Comparison of ENCODE assay signal across 11 cellular contexts in genomic region chr9:88577736-88578485, GRCh38. TPM values are rescaled to one million over a fixed set of nuclear protein-coding genes. Genes with fewer than 3 reads are reported as not detected.
DNase-seq lines count a peak whose midpoint lies in the region; ATAC-seq and TF ChIP-seq lines count a peak whose summit lies in the region.
"Had no signal": no experiment of that assay in that cellular context is flagged by ENCODE, and none has a peak within 500 bp of the region (broad histone marks: within the 10 kb centered on the region; RNA-seq: fewer than 3 reads in every experiment).

No MANE protein-coding gene starts in this region.

- no peak overlapping the region for H3K4me3 ChIP-seq in mucosa of stomach (ENCODE audit: low read length)

- H3K27ac ChIP-seq in C4-2B, result peak overlapping the region; percentile 2; the same call in 1 of the 2 replicates
- H3K27ac ChIP-seq: heart left ventricle had no signal

- peaks cover 7% of the 10 kb centered on the region; the same call in 1 of the 2 replicates for H3K27me3 Mint-ChIP-seq in WTC11 (ENCODE audit: low read depth)

- POLR2A ChIA-PET in WTC11 (lab: Charles Lee), result no interaction called here

- H3K27me3 ChIP-seq in mucosa of stomach (ENCODE audit: control insufficient read depth, insufficient read depth, low read length), result no peaks in the 10 kb centered on the region

- H3K27ac Mint-ChIP-seq in WTC11, result no peak overlapping the region
- H3K27ac Mint-ChIP-seq: activated naive CD4-positive, alpha-beta T cell treated with anti-CD3 and anti-CD28 coated beads, Interleukin-2, amount 50 U/mL, for 24 hours had no signal

- CTCF ChIA-PET in WTC11 (lab: Charles Lee), result interaction anchor here (0.8 to 1.3 kb wide), 7 partner anchors 11 to 603 kb away, joined by 3 to 12 read pairs (median 4); partner anchors contain the start of gene CDK20

- no peak for DNase-seq in WTC11 (ENCODE audit: low spot score)
- no peak for DNase-seq in superior temporal gyrus (ENCODE audit: extremely low spot score)
- DNase-seq in DMS153 (lab: John Stamatoyannopoulos, UW), result no peak
- no peak for DNase-seq in stimulated activated naive CD4-positive, alpha-beta T cell (lab: John Stamatoyannopoulos, UW)
- DNase-seq: NCI-H510A had no signal

- H3K9me3 ChIP-seq in mucosa of stomach (ENCODE audit: control insufficient read depth, low read length), result no peaks in the 10 kb centered on the region
- H3K9me3 ChIP-seq: heart left ventricle had no signal

- H3K4me3 Mint-ChIP-seq in WTC11, result no peak overlapping the region

- H3K4me1 ChIP-seq in mucosa of stomach (ENCODE audit: control insufficient read depth, insufficient read depth, low read length), result no peaks in the 10 kb centered on the region

- TF ChIP-seq CTCF in C4-2B (conservative IDR thresholded peaks at IDR 0.05), result no peak
- TF ChIP-seq CTCF in WTC11 (IDR thresholded peaks at IDR 0.05), result no peak

- ATAC-seq in GM19395 (IDR thresholded peaks at IDR 0.05; ENCODE audit: unreplicated experiment) (peak; percentile 5), WTC11 (peak; percentile 27; the same call in 1 of the 2 replicates)

- H3K9ac ChIP-seq in mucosa of stomach (ENCODE audit: low read length), result peak overlapping the region; percentile 24

- peaks cover 10% of the 10 kb centered on the region for H3K4me1 Mint-ChIP-seq in WTC11
- H3K4me1 Mint-ChIP-seq: activated naive CD4-positive, alpha-beta T cell treated with anti-CD3 and anti-CD28 coated beads, Interleukin-2, amount 50 U/mL, for 24 hours had no signal

- no peaks in the 10 kb centered on the region for H3K9me3 Mint-ChIP-seq in WTC11
- H3K9me3 Mint-ChIP-seq: activated naive CD4-positive, alpha-beta T cell treated with anti-CD3 and anti-CD28 coated beads, Interleukin-2, amount 50 U/mL, for 24 hours had no signal

- no peaks in the 10 kb centered on the region for H3K36me3 Mint-ChIP-seq in WTC11
- H3K36me3 Mint-ChIP-seq: activated naive CD4-positive, alpha-beta T cell treated with anti-CD3 and anti-CD28 coated beads, Interleukin-2, amount 50 U/mL, for 24 hours had no signal

- H3K36me3 ChIP-seq in mucosa of stomach (ENCODE audit: control insufficient read depth, insufficient read depth, low read length), result no peaks in the 10 kb centered on the region
- H3K36me3 ChIP-seq: heart left ventricle had no signal

TF ChIP-seq in WTC11, 78 proteins besides CTCF, POLR2A, EP300 and RAD21:
- TF ChIP-seq OVOL2 (CRISPR knock-in tag; IDR thresholded peaks at IDR 0.05; ENCODE audit: borderline replicate concordance) (no peak), FOXP1 (CRISPR knock-in tag; IDR thresholded peaks at IDR 0.05; ENCODE audit: borderline replicate concordance) (0 out of 2 replicates have a peak, but pooled peaks have one; percentile 4)

RNA-seq across cellular contexts. Expression of gene NXNL2, which starts 42.9 kb away (rescaled TPM):
- total RNA-seq in WTC11 (2021), result 1.9 to 2.3 TPM (median 2.2 TPM) in 3 replicates
- total RNA-seq: heart left ventricle, HT-29 had no signal
